ENCODE assay signal across 8 cellular contexts in genomic region chr1:8423134-8423701, GRCh38.
DNase-seq lines count a peak whose midpoint lies in the region; ATAC-seq lines count a peak whose summit lies in the region.

No MANE protein-coding gene starts in this region.

- peak overlapping the region; percentile 97 for H3K4me3 ChIP-seq in adipocyte (ENCODE audit: low read length)
- H3K4me3 ChIP-seq in iPS-20b (ENCODE audit: low read length) = peak overlapping the region; percentile 88

- peak overlapping the region; percentile 27 for H3K27ac ChIP-seq in iPS-20b (ENCODE audit: low read length)

- H3K9me3 ChIP-seq in adipocyte (ENCODE audit: control insufficient read depth, low read length) = no peaks in the 10 kb centered on the region
- no peaks in the 10 kb centered on the region for H3K9me3 ChIP-seq in iPS-20b (ENCODE audit: insufficient read depth, low read depth, low read length)

- H3K27me3 ChIP-seq in adipocyte (replicated peaks; ENCODE audit: control insufficient read depth, insufficient read depth, low read length) (no peaks in the 10 kb centered on the region), iPS-20b (ENCODE audit: insufficient read depth, low read length) (no peaks in the 10 kb centered on the region)

- DNase-seq in RKO (ENCODE audit: low spot score) (peak; percentile 22), adipocyte (ENCODE audit: low read depth) (peak; percentile 66), NCI-H510A (lab: John Stamatoyannopoulos, UW) (no peak)
- peak; percentile 48 to 54 for DNase-seq in stimulated activated CD4-positive, alpha-beta T cell treated with anti-CD3 and anti-CD28 coated beads, Interleukin-2, amount 100 ng/mL, for 24 hours

- peak; percentile 5 for ATAC-seq in GM18907 (IDR thresholded peaks at IDR 0.05; ENCODE audit: unreplicated experiment)
- ATAC-seq in HG02938 (IDR thresholded peaks at IDR 0.05; ENCODE audit: unreplicated experiment) = no peak
- ATAC-seq in GM18861 (IDR thresholded peaks at IDR 0.05; ENCODE audit: unreplicated experiment) = no peak

- peak overlapping the region; percentile 100 for H3K9ac ChIP-seq in adipocyte (ENCODE audit: low read length)
- peak overlapping the region; percentile 83; the same call in 1 of the 2 replicates for H3K9ac ChIP-seq in iPS-20b (ENCODE audit: low read depth, low read length)

- peaks cover 19% of the 10 kb centered on the region for H3K36me3 ChIP-seq in adipocyte (ENCODE audit: control insufficient read depth, insufficient read depth, low read length, severe bottlenecking)
- H3K36me3 ChIP-seq in iPS-20b (ENCODE audit: insufficient read depth, low read depth, low read length) = peaks cover 26% of the 10 kb centered on the region

- H3K4me1 ChIP-seq in adipocyte (ENCODE audit: control insufficient read depth, insufficient read depth, low read length) (peaks cover 34% of the 10 kb centered on the region), iPS-20b (ENCODE audit: insufficient read depth, low read length) (peaks cover 57% of the 10 kb centered on the region)
